Comparison of ENCODE assay signal across 8 cellular contexts in genomic region chr16:89700100-89700648, GRCh38. TPM values are rescaled to one million over a fixed set of nuclear protein-coding genes. Genes with fewer than 3 reads are reported as not detected.
DNase-seq lines count a peak whose midpoint lies in the region; ATAC-seq and TF ChIP-seq lines count a peak whose summit lies in the region.

No MANE protein-coding gene starts in this region.

- in situ Hi-C loops in Caki2 (cut with HindIII; ENCODE audit: low pct_unique_long_range_greater_than_20kb, low sequenced_read_pairs): no loop called here

- no peaks in the 10 kb centered on the region for H3K27me3 ChIP-seq in PC-3 (ENCODE audit: low read length)

- TF ChIP-seq CTCF in PC-3 (conservative IDR thresholded peaks at IDR 0.05; ENCODE audit: low read depth, low read length): peak; percentile 64
- TF ChIP-seq CTCF in epithelial cell of proximal tubule (conservative IDR thresholded peaks at IDR 0.05; ENCODE audit: low read depth, low read length): peak; percentile 67
- TF ChIP-seq CTCF in mucosa of descending colon (IDR thresholded peaks at IDR 0.05): peak; percentile 84

- intact Hi-C loops in PC-3 (cut with micrococcal nuclease) (loop anchor here (5.0 to 10.0 kb wide), 2 partner anchors 115 to 172 kb away; partner anchors contain the start of genes FANCA and TCF25), mucosa of descending colon (cut with DNase I, micrococcal nuclease) (loop anchor here in 1 of 2 donors (10.0 kb wide), 1 partner anchor 95 kb away; no protein-coding TSS in a partner anchor)

- no peaks in the 10 kb centered on the region for H3K79me2 ChIP-seq in PC-3 (ENCODE audit: low read length)

- H3K4me3 ChIP-seq in Jurkat, Clone E6-1 (ENCODE audit: low read length): peak overlapping the region; percentile 64
- H3K4me3 ChIP-seq in PC-3 (ENCODE audit: low read length) (peak overlapping the region; percentile 73), epithelial cell of proximal tubule (ENCODE audit: low read depth, low read length) (peak overlapping the region; percentile 73), mucosa of descending colon (no peak overlapping the region)

- H3K4me2 ChIP-seq in PC-3 (ENCODE audit: low read length): peak overlapping the region; percentile 90

- CTCF ChIA-PET in PC-3 (lab: Charles Lee): interaction anchor here (0.6 kb wide), 1 partner anchor 32 kb away, joined by 3 read pairs; no protein-coding TSS in a partner anchor

- H3K27ac ChIP-seq in PC-3 (ENCODE audit: low read length): peak overlapping the region; percentile 17; the same call in 1 of the 2 replicates

- H3K27ac Mint-ChIP-seq in activated T-cell treated with anti-CD3 and anti-CD28 coated beads, Interleukin-2, amount 50 U/mL, for 24 hours: peak overlapping the region; percentile 79

- no peaks in the 10 kb centered on the region for H3K36me3 ChIP-seq in PC-3 (ENCODE audit: low read depth, low read length)
- H3K36me3 ChIP-seq in mucosa of descending colon (ENCODE audit: low read depth): no peaks in the 10 kb centered on the region

- H3K4me1 ChIP-seq in PC-3 (ENCODE audit: insufficient read depth, low read length) (peaks cover 9% of the 10 kb centered on the region), mucosa of descending colon (ENCODE audit: low read depth) (peaks cover 16% of the 10 kb centered on the region)

- no peaks in the 10 kb centered on the region for H3K9me3 Mint-ChIP-seq in activated T-cell treated with anti-CD3 and anti-CD28 coated beads, Interleukin-2, amount 50 U/mL, for 24 hours

- H3F3A ChIP-seq in PC-3 (ENCODE audit: low read length, unreplicated experiment): no peaks in the 10 kb centered on the region

- POLR2A ChIA-PET in PC-3 (lab: Charles Lee; ENCODE audit: unreplicated experiment): no interaction called here

- H3K36me3 Mint-ChIP-seq in activated T-cell treated with anti-CD3 and anti-CD28 coated beads, Interleukin-2, amount 50 U/mL, for 24 hours (ENCODE audit: low read depth): peaks cover 31% of the 10 kb centered on the region

- ATAC-seq in GM21447 (IDR thresholded peaks at IDR 0.05; ENCODE audit: unreplicated experiment) (peak; percentile 40), PC-3 (peak; percentile 59), mucosa of descending colon (peak; percentile 71)

- no peak overlapping the region for H2AFZ ChIP-seq in PC-3 (ENCODE audit: low read length)

- DNase-seq in Caki2 (ENCODE audit: low read depth) (peak; percentile 97), PC-3 (peak; percentile 98), epithelial cell of proximal tubule (ENCODE audit: low read depth) (peak; percentile 68), mucosa of descending colon (peak; percentile 99 to 100 (median 100))
- DNase-seq in Jurkat, Clone E6-1 (ENCODE audit: low read depth, low spot score): peak; percentile 92
- peak; percentile 97 for DNase-seq in activated T-cell treated with anti-CD3 and anti-CD28 coated beads, Interleukin-2, amount 50 U/mL, for 24 hours
- DNase-seq in stimulated activated CD8-positive, alpha-beta memory T cell treated with anti-CD3 and anti-CD28 coated beads, Interleukin-4, amount 100 ng/mL, for 1 hour (ENCODE audit: low read depth in 2 of 2, low spot score in 1 of 2): peak; percentile 94 to 98

- no peaks in the 10 kb centered on the region for H3K9me2 ChIP-seq in PC-3 (replicated peaks; ENCODE audit: low read length)

- H3K4me1 Mint-ChIP-seq in activated T-cell treated with anti-CD3 and anti-CD28 coated beads, Interleukin-2, amount 50 U/mL, for 24 hours (ENCODE audit: low read depth): peaks cover 37% of the 10 kb centered on the region

- no peaks in the 10 kb centered on the region for H4K20me1 ChIP-seq in PC-3 (ENCODE audit: low read length)

- peak overlapping the region; percentile 39 for H3K9ac ChIP-seq in PC-3 (ENCODE audit: low read length)

- no peaks in the 10 kb centered on the region for H3K9me3 ChIP-seq in PC-3 (ENCODE audit: low read length)
- H3K9me3 ChIP-seq in mucosa of descending colon: no peaks in the 10 kb centered on the region

- peak overlapping the region; percentile 78 for H3K4me3 Mint-ChIP-seq in activated T-cell treated with anti-CD3 and anti-CD28 coated beads, Interleukin-2, amount 50 U/mL, for 24 hours

- no peaks in the 10 kb centered on the region for H3K27me3 Mint-ChIP-seq in activated T-cell treated with anti-CD3 and anti-CD28 coated beads, Interleukin-2, amount 50 U/mL, for 24 hours

- BruUV-seq in PC-3 (replicated peaks; lab: Mats Ljungman, UMichigan): no TSS peak

RNA-seq across cellular contexts. Expression of gene SPATA2L, which starts 1.3 kb away (rescaled TPM):
- total RNA-seq in Caki2 (2014; rRNA removed; shearing (Covaris generic); ENCODE audit: low replicate concordance): 26.2 and 37.4 TPM in 2 replicates
- polyA plus RNA-seq in Jurkat, Clone E6-1 (2012; ENCODE audit: insufficient read depth, insufficient read length): 6.1 TPM
- 12.2 and 21.5 TPM in 2 replicates for total RNA-seq in PC-3 (2014; rRNA removed)
- 16.5 and 39.3 TPM in 2 replicates for total RNA-seq in epithelial cell of proximal tubule
- 10 to 100 TPM; 12.5 to 21.7 (median 14.4) TPM for total RNA-seq in mucosa of descending colon

RNA-seq across cellular contexts. Expression of gene CDK10, which starts 13.7 kb away (rescaled TPM):
- 48.7 and 65.2 TPM in 2 replicates for total RNA-seq in Caki2 (2014; rRNA removed; shearing (Covaris generic); ENCODE audit: low replicate concordance)
- polyA plus RNA-seq in Jurkat, Clone E6-1 (2012; ENCODE audit: insufficient read depth, insufficient read length): 115 TPM
- total RNA-seq in PC-3 (2014; rRNA removed) (50.0 and 51.1 TPM in 2 replicates), epithelial cell of proximal tubule (35.1 and 57.2 TPM in 2 replicates), mucosa of descending colon (100 to 1,000 TPM in 1 of 3 donors, 10 to 100 TPM in 2; 90.8 to 163 (median 94.5) TPM)

RNA-seq across cellular contexts. Expression of gene VPS9D1, which starts 20.5 kb away (rescaled TPM):
- total RNA-seq in Caki2 (2014; rRNA removed; shearing (Covaris generic); ENCODE audit: low replicate concordance): 13.5 and 19.1 TPM in 2 replicates
- polyA plus RNA-seq in Jurkat, Clone E6-1 (2012; ENCODE audit: insufficient read depth, insufficient read length): 2.6 TPM
- 4.4 and 6.7 TPM in 2 replicates for total RNA-seq in PC-3 (2014; rRNA removed)
- 3.8 and 11.4 TPM in 2 replicates for total RNA-seq in epithelial cell of proximal tubule
- 10 to 100 TPM; 15.3 to 20.6 (median 16.4) TPM for total RNA-seq in mucosa of descending colon

RNA-seq across cellular contexts. Expression of gene ZNF276, which starts 21.2 kb away (rescaled TPM):
- 7.6 and 12.9 TPM in 2 replicates for total RNA-seq in Caki2 (2014; rRNA removed; shearing (Covaris generic); ENCODE audit: low replicate concordance)
- 38.3 TPM for polyA plus RNA-seq in Jurkat, Clone E6-1 (2012; ENCODE audit: insufficient read depth, insufficient read length)
- total RNA-seq in PC-3 (2014; rRNA removed): 30.1 and 32.7 TPM in 2 replicates
- total RNA-seq in epithelial cell of proximal tubule: 10.1 and 21.6 TPM in 2 replicates
- 10 to 100 TPM; 30.5 to 50.4 (median 31.6) TPM for total RNA-seq in mucosa of descending colon

RNA-seq across cellular contexts. Expression of gene SPATA33, which starts 42.5 kb away (rescaled TPM):
- 13.8 and 21.9 TPM in 2 replicates for total RNA-seq in Caki2 (2014; rRNA removed; shearing (Covaris generic); ENCODE audit: low replicate concordance)
- 21.3 TPM for polyA plus RNA-seq in Jurkat, Clone E6-1 (2012; ENCODE audit: insufficient read depth, insufficient read length)
- total RNA-seq in PC-3 (2014; rRNA removed) (7.9 and 10.1 TPM in 2 replicates), epithelial cell of proximal tubule (8.1 and 8.2 TPM in 2 replicates), mucosa of descending colon (10 to 100 TPM in 2 of 3 donors, 1 to 10 TPM in 1; 8.0 to 11.0 (median 10.7) TPM)
